24 cellular contexts compared by ENCODE assay signal in genomic region chr7:26135551-26135950, GRCh38.
"Had no signal": no experiment of that assay in that cellular context is flagged by ENCODE, and none has a peak within 500 bp of the region (broad histone marks: within the 10 kb centered on the region; RNA-seq: fewer than 3 reads in every experiment).

No MANE protein-coding gene starts in this region.

- H3K9me3 ChIP-seq: colonic mucosa, esophagus muscularis mucosa, esophagus squamous epithelium, gastrocnemius medialis, gastroesophageal sphincter had no signal

- H3K27me3 ChIP-seq: colonic mucosa, esophagus squamous epithelium, foreskin keratinocyte, gastrocnemius medialis, gastroesophageal sphincter had no signal

- DNase-seq: colonic mucosa; cortex of kidney; dermis blood vessel endothelial cell; dorsolateral prefrontal cortex; effector CD4-positive, alpha-beta T cell; effector CD8-positive, alpha-beta T cell; effector memory CD4-positive, alpha-beta T cell; effector memory CD8-positive, alpha-beta T cell; endodermal cell; erythroblast; esophagus squamous epithelium; foreskin fibroblast; foreskin keratinocyte; foreskin melanocyte; gastrocnemius medialis; glutamatergic neuron; head of caudate nucleus; heart left ventricle; heart right ventricle had no signal

- H3K27ac ChIP-seq: colonic mucosa, coronary artery, dorsolateral prefrontal cortex, epithelial cell of prostate, esophagus muscularis mucosa, esophagus squamous epithelium, foreskin keratinocyte, gastrocnemius medialis, gastroesophageal sphincter, heart left ventricle, heart right ventricle had no signal

- ATAC-seq: effector memory CD8-positive, alpha-beta T cell; esophagus mucosa; foreskin keratinocyte; gastrocnemius medialis; gastroesophageal sphincter; heart left ventricle; heart right ventricle had no signal

- H3K36me3 ChIP-seq: colonic mucosa, esophagus muscularis mucosa, esophagus squamous epithelium, gastrocnemius medialis, gastroesophageal sphincter, heart left ventricle, heart right ventricle had no signal

- H3K4me1 ChIP-seq: colonic mucosa, esophagus muscularis mucosa, esophagus squamous epithelium, foreskin keratinocyte, gastrocnemius medialis, gastroesophageal sphincter, heart left ventricle, heart right ventricle had no signal

- H3K4me3 ChIP-seq: colonic mucosa, coronary artery, dorsolateral prefrontal cortex, esophagus muscularis mucosa, esophagus squamous epithelium, gastrocnemius medialis, gastroesophageal sphincter, heart left ventricle, heart right ventricle had no signal
